ENCODE assay signal across 8 cellular contexts in the genomic region with DNA sequence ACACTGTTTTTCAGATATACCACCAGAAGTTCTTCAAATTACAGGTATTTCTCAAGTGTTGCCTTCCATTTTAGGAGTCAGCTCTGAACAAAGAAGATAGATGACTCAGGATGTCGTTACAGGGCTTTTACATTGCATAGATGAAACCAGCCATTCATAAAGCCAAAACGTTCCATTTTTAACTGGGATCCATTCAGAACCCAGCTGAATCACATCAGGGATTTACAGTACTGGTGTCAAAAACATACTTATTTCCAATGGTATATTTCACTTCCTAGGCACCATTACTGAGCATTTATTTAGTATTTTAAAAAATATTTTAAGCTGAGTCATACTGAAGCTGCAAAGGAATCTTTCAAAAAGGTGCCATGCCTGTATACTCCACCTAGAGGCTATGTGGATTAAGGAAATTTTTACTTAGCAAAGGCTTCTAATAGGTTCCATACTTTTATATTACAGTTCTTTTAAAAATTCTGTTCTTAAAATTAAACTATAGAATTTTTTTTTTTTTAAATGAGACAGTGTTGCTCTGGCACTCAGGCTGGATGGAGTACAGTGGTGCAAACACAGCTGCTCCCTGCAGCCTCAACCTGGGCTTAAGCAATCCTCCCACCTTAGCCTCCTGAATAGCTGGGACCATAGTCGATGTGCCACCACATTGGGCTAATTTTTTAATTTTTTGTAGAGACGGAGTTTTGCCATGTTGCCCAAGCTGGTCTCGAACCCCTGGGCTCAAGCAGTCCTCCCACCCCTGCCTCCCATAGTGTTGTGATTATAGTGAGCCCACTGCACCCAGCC. TPM values are rescaled to one million over a fixed set of nuclear protein-coding genes. Genes with fewer than 3 reads are reported as not detected.
DNase-seq lines count a peak whose midpoint lies in the region; ATAC-seq and TF ChIP-seq lines count a peak whose summit lies in the region.

No MANE protein-coding gene starts in this region.

- peaks cover 2 to 3% of the 10 kb centered on the region in 2 donors for H3K36me3 ChIP-seq in lung (ENCODE audit: control insufficient read depth in 2 of 2, insufficient read depth in 2 of 2, low read length in 2 of 2)

- TF ChIP-seq CTCF in AG10803 (conservative IDR thresholded peaks at IDR 0.05; ENCODE audit: low read length) = peak; percentile 53
- TF ChIP-seq CTCF in GM12865 (IDR thresholded peaks at IDR 0.05; ENCODE audit: insufficient read depth, low read depth, low read length, missing control alignments) = peak; percentile 47
- peak; percentile 1 for TF ChIP-seq CTCF in lung (IDR thresholded peaks at IDR 0.05; ENCODE audit: control extremely low read depth, extremely low read depth)

- ATAC-seq in HG03066 (IDR thresholded peaks at IDR 0.05; ENCODE audit: low read depth, unreplicated experiment) (peak; percentile 22), lung (ENCODE audit: insufficient read depth, low FRiP score) (no peak)

- DNase-seq in AG10803 (ENCODE audit: low read depth) (peak; percentile 49), GM12865 (ENCODE audit: low read depth) (peak; percentile 67), NCI-H526 (lab: John Stamatoyannopoulos, UW) (peak; percentile 64 to 70), lung (ENCODE audit: low spot score) (no peak), medulla oblongata (ENCODE audit: extremely low spot score) (no peak), cerebellar nuclear complex (lab: John Stamatoyannopoulos, UW) (no peak)

- H3K27ac ChIP-seq in angular gyrus (ENCODE audit: low read depth, low read length) (peak overlapping the region; percentile 55), lung (ENCODE audit: low read depth in 1 of 2, low read length in 1 of 2) (peak overlapping the region in 1 of 2 donors; percentile 2)

- H3K4me3 ChIP-seq in AG10803 (ENCODE audit: low read length) (no peak overlapping the region), GM12865 (ENCODE audit: low read depth, low read length) (peak overlapping the region; percentile 95), lung (no peak overlapping the region)

- peaks cover 4 to 29% of the 10 kb centered on the region in 2 donors for H3K4me1 ChIP-seq in lung (ENCODE audit: control insufficient read depth in 2 of 2, insufficient read depth in 2 of 2, low read length in 2 of 2)

- WGBS in lung, 2 donors = 64 to 72% methylated on average over 5 of the region's 5 CpGs

- no peaks in the 10 kb centered on the region for H3K27me3 ChIP-seq in lung (ENCODE audit: control insufficient read depth, insufficient read depth)

- no peaks in the 10 kb centered on the region for H3K9me3 ChIP-seq in lung (ENCODE audit: control insufficient read depth in 2 of 2, insufficient read depth in 1 of 2, low read length in 1 of 2)

RNA-seq across cellular contexts. Expression of a gene that starts 2.6 kb away (rescaled TPM):
- 10 to 100 TPM; 20.4 to 32.9 TPM for total RNA-seq in lung
- polyA plus RNA-seq in lung = 10 to 100 TPM in 1 of 2 donors, 1 to 10 TPM in 1; 8.9 to 27.3 TPM

RNA-seq across cellular contexts. Expression of a gene that starts 38.4 kb away (rescaled TPM):
- total RNA-seq in lung = 10 to 100 TPM; 18.1 to 28.6 TPM
- 1 to 10 TPM; 4.8 to 6.0 TPM for polyA plus RNA-seq in lung

Comparison
In these comparisons a context has a peak if more than half of its experiments do, and no peak if none do; other contexts are left out.
1. DNase-seq: peak in AG10803 (single experiment), GM12865 (single experiment) and NCI-H526 (2 of 2); none in lung (single experiment), medulla oblongata (single experiment) and cerebellar nuclear complex (0 of 2).
2. CTCF ChIP-seq: peak in every context shown above with its lines; median percentile 53 in AG10803; 47 in GM12865; 1 in lung.